ENCODE assay signal across 3 cellular contexts in genomic region chr1:47549532-47549931, GRCh38.
TF ChIP-seq lines count a peak whose summit lies in the region.

No MANE protein-coding gene starts in this region.

TF ChIP-seq in GM23338, 12 proteins besides CTCF, POLR2A, EP300 and RAD21:
- no peak for TF ChIP-seq CREB1 (CRISPR knock-in tag; IDR thresholded peaks at IDR 0.05; ENCODE audit: low read depth)
- TF ChIP-seq NANOG (IDR thresholded peaks at IDR 0.05; ENCODE audit: borderline replicate concordance): no peak
- TF ChIP-seq ZNF114 (CRISPR knock-in tag; IDR thresholded peaks at IDR 0.05): no peak
- TF ChIP-seq, protein P1, sequence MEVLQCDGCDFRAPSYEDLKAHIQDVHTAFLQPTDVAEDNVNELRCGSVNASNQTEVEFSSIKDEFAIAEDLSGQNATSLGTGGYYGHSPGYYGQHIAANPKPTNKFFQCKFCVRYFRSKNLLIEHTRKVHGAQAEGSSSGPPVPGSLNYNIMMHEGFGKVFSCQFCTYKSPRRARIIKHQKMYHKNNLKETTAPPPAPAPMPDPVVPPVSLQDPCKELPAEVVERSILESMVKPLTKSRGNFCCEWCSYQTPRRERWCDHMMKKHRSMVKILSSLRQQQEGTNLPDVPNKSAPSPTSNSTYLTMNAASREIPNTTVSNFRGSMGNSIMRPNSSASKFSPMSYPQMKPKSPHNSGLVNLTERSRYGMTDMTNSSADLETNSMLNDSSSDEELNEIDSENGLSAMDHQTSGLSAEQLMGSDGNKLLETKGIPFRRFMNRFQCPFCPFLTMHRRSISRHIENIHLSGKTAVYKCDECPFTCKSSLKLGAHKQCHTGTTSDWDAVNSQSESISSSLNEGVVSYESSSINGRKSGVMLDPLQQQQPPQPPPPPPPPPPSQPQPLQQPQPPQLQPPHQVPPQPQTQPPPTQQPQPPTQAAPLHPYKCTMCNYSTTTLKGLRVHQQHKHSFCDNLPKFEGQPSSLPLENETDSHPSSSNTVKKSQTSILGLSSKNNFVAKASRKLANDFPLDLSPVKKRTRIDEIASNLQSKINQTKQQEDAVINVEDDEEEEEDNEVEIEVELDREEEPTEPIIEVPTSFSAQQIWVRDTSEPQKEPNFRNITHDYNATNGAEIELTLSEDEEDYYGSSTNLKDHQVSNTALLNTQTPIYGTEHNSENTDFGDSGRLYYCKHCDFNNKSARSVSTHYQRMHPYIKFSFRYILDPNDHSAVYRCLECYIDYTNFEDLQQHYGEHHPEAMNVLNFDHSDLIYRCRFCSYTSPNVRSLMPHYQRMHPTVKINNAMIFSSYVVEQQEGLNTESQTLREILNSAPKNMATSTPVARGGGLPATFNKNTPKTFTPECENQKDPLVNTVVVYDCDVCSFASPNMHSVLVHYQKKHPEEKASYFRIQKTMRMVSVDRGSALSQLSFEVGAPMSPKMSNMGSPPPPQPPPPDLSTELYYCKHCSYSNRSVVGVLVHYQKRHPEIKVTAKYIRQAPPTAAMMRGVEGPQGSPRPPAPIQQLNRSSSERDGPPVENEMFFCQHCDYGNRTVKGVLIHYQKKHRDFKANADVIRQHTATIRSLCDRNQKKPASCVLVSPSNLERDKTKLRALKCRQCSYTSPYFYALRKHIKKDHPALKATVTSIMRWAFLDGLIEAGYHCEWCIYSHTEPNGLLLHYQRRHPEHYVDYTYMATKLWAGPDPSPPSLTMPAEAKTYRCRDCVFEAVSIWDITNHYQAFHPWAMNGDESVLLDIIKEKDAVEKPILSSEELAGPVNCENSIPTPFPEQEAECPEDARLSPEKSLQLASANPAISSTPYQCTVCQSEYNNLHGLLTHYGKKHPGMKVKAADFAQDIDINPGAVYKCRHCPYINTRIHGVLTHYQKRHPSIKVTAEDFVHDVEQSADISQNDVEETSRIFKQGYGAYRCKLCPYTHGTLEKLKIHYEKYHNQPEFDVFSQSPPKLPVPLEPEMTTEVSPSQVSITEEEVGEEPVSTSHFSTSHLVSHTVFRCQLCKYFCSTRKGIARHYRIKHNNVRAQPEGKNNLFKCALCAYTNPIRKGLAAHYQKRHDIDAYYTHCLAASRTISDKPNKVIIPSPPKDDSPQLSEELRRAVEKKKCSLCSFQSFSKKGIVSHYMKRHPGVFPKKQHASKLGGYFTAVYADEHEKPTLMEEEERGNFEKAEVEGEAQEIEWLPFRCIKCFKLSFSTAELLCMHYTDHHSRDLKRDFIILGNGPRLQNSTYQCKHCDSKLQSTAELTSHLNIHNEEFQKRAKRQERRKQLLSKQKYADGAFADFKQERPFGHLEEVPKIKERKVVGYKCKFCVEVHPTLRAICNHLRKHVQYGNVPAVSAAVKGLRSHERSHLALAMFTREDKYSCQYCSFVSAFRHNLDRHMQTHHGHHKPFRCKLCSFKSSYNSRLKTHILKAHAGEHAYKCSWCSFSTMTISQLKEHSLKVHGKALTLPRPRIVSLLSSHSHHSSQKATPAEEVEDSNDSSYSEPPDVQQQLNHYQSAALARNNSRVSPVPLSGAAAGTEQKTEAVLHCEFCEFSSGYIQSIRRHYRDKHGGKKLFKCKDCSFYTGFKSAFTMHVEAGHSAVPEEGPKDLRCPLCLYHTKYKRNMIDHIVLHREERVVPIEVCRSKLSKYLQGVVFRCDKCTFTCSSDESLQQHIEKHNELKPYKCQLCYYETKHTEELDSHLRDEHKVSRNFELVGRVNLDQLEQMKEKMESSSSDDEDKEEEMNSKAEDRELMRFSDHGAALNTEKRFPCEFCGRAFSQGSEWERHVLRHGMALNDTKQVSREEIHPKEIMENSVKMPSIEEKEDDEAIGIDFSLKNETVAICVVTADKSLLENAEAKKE (CRISPR knock-in tag; IDR thresholded peaks at IDR 0.05): no peak
- TF ChIP-seq POLR2AphosphoS5 (IDR thresholded peaks at IDR 0.05; ENCODE audit: low read depth): no peak
- no peak for TF ChIP-seq EZH2 (IDR thresholded peaks at IDR 0.05; ENCODE audit: low read depth, unreplicated experiment)

TF ChIP-seq in H1, 55 proteins besides CTCF, POLR2A, EP300 and RAD21:
- TF ChIP-seq SIX5 (IDR thresholded peaks at IDR 0.05; ENCODE audit: low read depth, low read length): no peak
- no peak for TF ChIP-seq CREB1 (IDR thresholded peaks at IDR 0.05)
- TF ChIP-seq, protein P2, sequence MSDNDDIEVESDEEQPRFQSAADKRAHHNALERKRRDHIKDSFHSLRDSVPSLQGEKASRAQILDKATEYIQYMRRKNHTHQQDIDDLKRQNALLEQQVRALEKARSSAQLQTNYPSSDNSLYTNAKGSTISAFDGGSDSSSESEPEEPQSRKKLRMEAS (IDR thresholded peaks at IDR 0.05): no peak
- no peak for TF ChIP-seq NANOG (IDR thresholded peaks at IDR 0.05; ENCODE audit: insufficient read depth, low read depth, low read length, poor library complexity, severe bottlenecking)
- no peak for TF ChIP-seq NRF1 (IDR thresholded peaks at IDR 0.05; ENCODE audit: low read depth, low read length)
- TF ChIP-seq SP4 (IDR thresholded peaks at IDR 0.05; ENCODE audit: low read length): no peak
- no peak for TF ChIP-seq ASH2L (IDR thresholded peaks at IDR 0.05; ENCODE audit: low read length)

TF ChIP-seq in liver, 16 proteins besides CTCF, POLR2A, EP300 and RAD21:
- TF ChIP-seq, protein P3, sequence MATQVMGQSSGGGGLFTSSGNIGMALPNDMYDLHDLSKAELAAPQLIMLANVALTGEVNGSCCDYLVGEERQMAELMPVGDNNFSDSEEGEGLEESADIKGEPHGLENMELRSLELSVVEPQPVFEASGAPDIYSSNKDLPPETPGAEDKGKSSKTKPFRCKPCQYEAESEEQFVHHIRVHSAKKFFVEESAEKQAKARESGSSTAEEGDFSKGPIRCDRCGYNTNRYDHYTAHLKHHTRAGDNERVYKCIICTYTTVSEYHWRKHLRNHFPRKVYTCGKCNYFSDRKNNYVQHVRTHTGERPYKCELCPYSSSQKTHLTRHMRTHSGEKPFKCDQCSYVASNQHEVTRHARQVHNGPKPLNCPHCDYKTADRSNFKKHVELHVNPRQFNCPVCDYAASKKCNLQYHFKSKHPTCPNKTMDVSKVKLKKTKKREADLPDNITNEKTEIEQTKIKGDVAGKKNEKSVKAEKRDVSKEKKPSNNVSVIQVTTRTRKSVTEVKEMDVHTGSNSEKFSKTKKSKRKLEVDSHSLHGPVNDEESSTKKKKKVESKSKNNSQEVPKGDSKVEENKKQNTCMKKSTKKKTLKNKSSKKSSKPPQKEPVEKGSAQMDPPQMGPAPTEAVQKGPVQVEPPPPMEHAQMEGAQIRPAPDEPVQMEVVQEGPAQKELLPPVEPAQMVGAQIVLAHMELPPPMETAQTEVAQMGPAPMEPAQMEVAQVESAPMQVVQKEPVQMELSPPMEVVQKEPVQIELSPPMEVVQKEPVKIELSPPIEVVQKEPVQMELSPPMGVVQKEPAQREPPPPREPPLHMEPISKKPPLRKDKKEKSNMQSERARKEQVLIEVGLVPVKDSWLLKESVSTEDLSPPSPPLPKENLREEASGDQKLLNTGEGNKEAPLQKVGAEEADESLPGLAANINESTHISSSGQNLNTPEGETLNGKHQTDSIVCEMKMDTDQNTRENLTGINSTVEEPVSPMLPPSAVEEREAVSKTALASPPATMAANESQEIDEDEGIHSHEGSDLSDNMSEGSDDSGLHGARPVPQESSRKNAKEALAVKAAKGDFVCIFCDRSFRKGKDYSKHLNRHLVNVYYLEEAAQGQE (IDR thresholded peaks at IDR 0.05): no peak
- TF ChIP-seq SP1 (IDR thresholded peaks at IDR 0.05): no peak
- TF ChIP-seq GABPA (IDR thresholded peaks at IDR 0.05 in 1 of 2, conservative IDR thresholded peaks at IDR 0.05 in 1 of 2): no peak
- TF ChIP-seq FOXA2 (IDR thresholded peaks at IDR 0.05): no peak
- no peak for TF ChIP-seq HNF4G (IDR thresholded peaks at IDR 0.05)
- TF ChIP-seq JUND (IDR thresholded peaks at IDR 0.05): no peak
- TF ChIP-seq, protein P2 (IDR thresholded peaks at IDR 0.05): no peak
- TF ChIP-seq YY1 (IDR thresholded peaks at IDR 0.05): no peak
- TF ChIP-seq TAF1 (conservative IDR thresholded peaks at IDR 0.05): no peak
- no peak for TF ChIP-seq HNF4A (conservative IDR thresholded peaks at IDR 0.05)
- peak; percentile 42 to 64 for TF ChIP-seq RXRA (IDR thresholded peaks at IDR 0.05)
- TF ChIP-seq NR2F2 (IDR thresholded peaks at IDR 0.05): peak; percentile 12
